ENCODE assay signal across 1 cellular context in genomic region chr7:93574646-93575554, GRCh38.
A peak's percentile ranks its signal among the peaks of the same experiment; 100 is the strongest.
TF ChIP-seq lines count a peak whose summit lies in the region.

TSS of gene CALCR (minus strand) at chr7:93574724. CDS start at chr7:93486981, 87,743 bp downstream.

TF ChIP-seq in GM23338, 12 proteins besides CTCF, POLR2A, EP300 and RAD21 (continued from another document):
- no peak for TF ChIP-seq ZNF462 (CRISPR knock-in tag; IDR thresholded peaks at IDR 0.05)
- TF ChIP-seq POLR2AphosphoS5 (IDR thresholded peaks at IDR 0.05; ENCODE audit: low read depth) = peak; percentile 25; the same call in 1 of the 2 replicates
- no peak for TF ChIP-seq ETS1 (IDR thresholded peaks at IDR 0.05)
- TF ChIP-seq EZH2 (IDR thresholded peaks at IDR 0.05; ENCODE audit: low read depth, unreplicated experiment) = peak; percentile 55
- TF ChIP-seq ZNF114 (CRISPR knock-in tag; IDR thresholded peaks at IDR 0.05) = no peak
- no peak for TF ChIP-seq JUNB (IDR thresholded peaks at IDR 0.05; ENCODE audit: unreplicated experiment)
- no peak for TF ChIP-seq REST (IDR thresholded peaks at IDR 0.05; ENCODE audit: unreplicated experiment)
